In the genomic region with DNA sequence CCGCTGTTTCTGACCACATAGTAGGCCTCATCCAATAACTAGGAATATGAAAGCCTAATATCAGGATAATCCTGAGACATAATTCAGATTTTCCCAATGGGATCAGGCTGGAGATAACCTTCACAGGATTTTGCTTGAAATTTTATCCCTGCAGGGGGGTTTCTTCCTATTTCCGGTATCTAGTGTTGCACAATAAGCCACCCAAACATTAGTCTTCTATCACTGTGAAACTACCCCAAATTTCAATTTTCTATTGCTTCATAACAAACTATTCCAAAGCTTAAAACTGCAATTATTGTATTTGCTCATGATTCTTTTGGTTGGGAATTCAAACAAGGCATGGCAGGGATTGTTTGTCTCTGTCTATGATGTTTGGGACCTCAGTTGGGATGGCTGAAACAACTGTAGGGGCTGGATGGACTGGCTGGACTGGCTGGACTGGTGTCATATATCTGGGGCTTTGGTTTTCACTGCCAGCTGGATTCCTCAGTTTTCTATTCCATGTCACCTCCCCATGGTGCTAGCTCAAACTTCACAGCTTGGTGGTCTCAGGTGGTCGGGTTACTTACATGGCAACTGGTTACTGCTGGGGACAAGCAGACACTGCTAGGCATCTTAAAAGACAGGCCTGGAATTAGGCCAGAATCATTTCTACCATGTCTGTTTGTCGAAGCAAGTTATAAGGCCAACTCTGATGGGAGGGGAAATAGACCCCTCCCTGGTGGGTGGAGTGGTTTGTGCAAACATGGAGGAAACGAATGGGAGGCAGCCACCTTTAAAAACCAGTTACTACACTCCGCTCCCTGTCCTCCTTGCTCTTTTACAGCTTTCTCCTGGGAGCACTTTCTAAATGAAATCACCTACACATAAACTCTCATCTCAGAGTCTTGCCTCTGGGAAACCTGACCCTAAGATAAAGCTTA, we compare ENCODE assay signal across 16 cellular contexts.
DNase-seq lines count a peak whose midpoint lies in the region; TF ChIP-seq lines count a peak whose summit lies in the region.
"Had no signal": no experiment of that assay in that cellular context is flagged by ENCODE, and none has a peak within 500 bp of the region (broad histone marks: within the 10 kb centered on the region; RNA-seq: fewer than 3 reads in every experiment).

No MANE protein-coding gene starts in this region.

- peaks cover 9% of the 10 kb centered on the region for H3K9me3 Mint-ChIP-seq in mesothelial cell of epicardium

- H3K27ac Mint-ChIP-seq in mesothelial cell of epicardium: peak overlapping the region; percentile 31

- intact Hi-C loops in PC-9 (cut with micrococcal nuclease; ENCODE audit: unreplicated experiment): loop anchor here (1.0 to 10.0 kb wide), 3 partner anchors 132 to 280 kb away; no protein-coding TSS in a partner anchor

- H3K4me1 ChIP-seq in KMS-11 (ENCODE audit: low read depth, poor library complexity, severe bottlenecking) (peaks cover 93% of the 10 kb centered on the region), PC-9 (replicated peaks; ENCODE audit: insufficient read depth) (peaks cover 18% of the 10 kb centered on the region)
- H3K4me1 ChIP-seq: Peyer's patch had no signal

- peak in 1 of 2 experiments; percentile 40 for DNase-seq in PC-9
- DNase-seq in mesothelial cell of epicardium (ENCODE audit: low spot score in 2 of 2, unreplicated experiment in 2 of 2): no peak
- DNase-seq in stimulated activated CD4-positive, alpha-beta T cell treated with anti-CD3 and anti-CD28 coated beads, Interleukin-15, amount 100 ng/mL, for 24 hours: no peak
- DNase-seq in UCSD-AML1 (lab: John Stamatoyannopoulos, UW; ENCODE audit: unreplicated experiment): no peak
- DNase-seq in activated CD4-positive, CD25-positive, alpha-beta regulatory T cell treated with anti-CD3 and anti-CD28 coated beads, Interleukin-2, amount 50 U/mL, for 72 hours: no peak
- no peak for DNase-seq in stimulated activated CD4-positive, alpha-beta T cell treated with anti-CD3 and anti-CD28 coated beads, Interleukin-4, amount 100 ng/mL, for 4 hours
- DNase-seq: CD4-positive, CD25-positive, alpha-beta regulatory T cell; DMS79 treated with DMSO at 0.1 percent for 48 hours; GDM1; NCI-H1105 treated with DMSO at 0.1 percent for 48 hours; NCI-H2029 treated with DMSO at 0.1 percent for 48 hours; NCI-H524; Peyer's patch; SIG-M5 had no signal

- no TSS peak for BruUV-seq in PC-9 (replicated peaks; lab: Mats Ljungman, UMichigan)

- peaks cover 44% of the 10 kb centered on the region for H3K4me1 Mint-ChIP-seq in mesothelial cell of epicardium

- CTCF ChIA-PET in PC-9 (lab: Charles Lee): interaction anchor here (0.6 kb wide), 1 partner anchor 395 kb away, joined by 3 read pairs; no protein-coding TSS in a partner anchor

- H3F3A ChIP-seq in PC-9 (ENCODE audit: insufficient read depth, low read depth): no peaks in the 10 kb centered on the region

- H3K27me3 ChIP-seq in KMS-11 (ENCODE audit: insufficient read depth, low read depth): no peaks in the 10 kb centered on the region
- H3K27me3 ChIP-seq in PC-9 (ENCODE audit: insufficient read depth, low read depth): no peaks in the 10 kb centered on the region
- H3K27me3 ChIP-seq: Peyer's patch had no signal

- no peak overlapping the region for H2AFZ ChIP-seq in KMS-11 (ENCODE audit: low read depth)
- H2AFZ ChIP-seq in PC-9: no peak overlapping the region

- no peaks in the 10 kb centered on the region for H4K20me1 ChIP-seq in KMS-11 (ENCODE audit: insufficient read depth)
- no peaks in the 10 kb centered on the region for H4K20me1 ChIP-seq in PC-9 (ENCODE audit: insufficient read depth)

- no peaks in the 10 kb centered on the region for H3K36me3 ChIP-seq in KMS-11 (ENCODE audit: insufficient read depth)
- H3K36me3 ChIP-seq in PC-9 (ENCODE audit: low read depth): no peaks in the 10 kb centered on the region
- H3K36me3 ChIP-seq: Peyer's patch had no signal

- H3K9me2 ChIP-seq in PC-9 (ENCODE audit: insufficient read depth): no peaks in the 10 kb centered on the region

- H3K9ac ChIP-seq in KMS-11: no peak overlapping the region

- H3K27ac ChIP-seq in 22Rv1 (peak overlapping the region; percentile 60), KMS-11 (peak overlapping the region; percentile 33; the same call in 1 of the 2 replicates), PC-9 (no peak overlapping the region)
- H3K27ac ChIP-seq: Peyer's patch had no signal

- H3K9me3 ChIP-seq in PC-9 (ENCODE audit: insufficient read depth, low read depth): no peaks in the 10 kb centered on the region
- H3K9me3 ChIP-seq: Peyer's patch had no signal

- TF ChIP-seq CTCF in 22Rv1 (IDR thresholded peaks at IDR 0.05): no peak
- no peak for TF ChIP-seq CTCF in KMS-11 (conservative IDR thresholded peaks at IDR 0.05; ENCODE audit: low read depth, low read length)
- TF ChIP-seq CTCF in PC-9 (conservative IDR thresholded peaks at IDR 0.05): no peak
- no peak for TF ChIP-seq CTCF in mesothelial cell of epicardium (IDR thresholded peaks at IDR 0.05; ENCODE audit: unreplicated experiment)

- no peaks in the 10 kb centered on the region for H3K27me3 Mint-ChIP-seq in mesothelial cell of epicardium (ENCODE audit: low read depth)
- H3K27me3 Mint-ChIP-seq: CD4-positive, CD25-positive, alpha-beta regulatory T cell had no signal

- H3K4me3 Mint-ChIP-seq in mesothelial cell of epicardium: no peak overlapping the region
- H3K4me3 Mint-ChIP-seq: CD4-positive, CD25-positive, alpha-beta regulatory T cell had no signal

- H3K4me3 ChIP-seq in KMS-11 (IDR thresholded peaks at IDR 0.05; ENCODE audit: insufficient read depth, low read depth, low read length) (no peak overlapping the region), PC-9 (no peak overlapping the region)
- H3K4me3 ChIP-seq: Peyer's patch had no signal

- peaks cover 6% of the 10 kb centered on the region for H3K36me3 Mint-ChIP-seq in mesothelial cell of epicardium

- H3K4me2 ChIP-seq in KMS-11 (peak overlapping the region; percentile 33; the same call in 1 of the 2 replicates), PC-9 (peak overlapping the region; percentile 31; the same call in 1 of the 2 replicates)

- POLR2A ChIA-PET in PC-9 (lab: Charles Lee; ENCODE audit: unreplicated experiment): interaction anchor here (0.8 kb wide), 1 partner anchor 88 kb away, joined by 5 read pairs; a partner anchor contains a TSS

- H3K79me2 ChIP-seq in KMS-11 (ENCODE audit: insufficient read depth, low read depth) (no peaks in the 10 kb centered on the region), PC-9 (ENCODE audit: low read depth) (no peaks in the 10 kb centered on the region)
